ENCODE assay signal across 8 cellular contexts in the genomic region with DNA sequence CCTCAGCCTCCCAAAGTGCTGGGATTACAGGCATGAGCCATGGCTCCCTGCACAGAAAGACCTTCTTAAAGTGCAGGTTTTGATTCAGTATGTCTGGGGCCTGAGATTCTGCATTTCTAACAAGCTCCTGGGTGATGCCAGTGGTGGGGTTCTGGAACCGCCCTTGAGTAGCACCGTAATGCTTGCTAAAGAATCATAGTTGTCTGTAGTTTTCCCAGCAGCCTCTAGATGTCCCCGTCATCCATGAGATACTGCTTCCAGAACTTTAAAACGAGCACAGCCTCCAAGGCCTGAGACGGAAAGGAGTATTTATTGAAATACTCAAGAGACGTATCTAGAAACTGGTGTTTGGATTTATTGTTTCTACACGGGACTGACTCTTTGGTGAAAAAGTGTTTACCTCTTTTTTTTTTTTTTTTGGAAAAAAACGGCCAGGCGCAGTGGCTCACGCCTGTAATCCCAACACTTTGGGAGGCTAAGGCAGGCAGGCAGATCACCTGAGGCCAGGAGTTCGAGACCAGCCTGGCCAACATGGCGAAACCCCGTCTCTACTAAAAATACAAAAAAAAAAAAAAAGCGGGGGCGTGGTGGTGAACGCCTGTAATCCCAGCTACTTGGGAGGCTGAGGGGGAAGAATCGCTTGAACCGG. TPM values are rescaled to one million over a fixed set of nuclear protein-coding genes. Genes with fewer than 3 reads are reported as not detected.
DNase-seq lines count a peak whose midpoint lies in the region; ATAC-seq and TF ChIP-seq lines count a peak whose summit lies in the region.

No MANE protein-coding gene starts in this region.

- ATAC-seq in activated CD8-positive, alpha-beta T cell treated with anti-CD3 and anti-CD28 coated beads for 36 hours: peak; percentile 42
- no peak for ATAC-seq in natural killer cell treated with Interleukin-12 subunit alpha and Interleukin-12 subunit beta and Interleukin-15 and Interleukin-18, amount 100 ng/mL, for 72 hours
- ATAC-seq in upper lobe of right lung: peak; percentile 53
- ATAC-seq in HG03159 (IDR thresholded peaks at IDR 0.05; ENCODE audit: unreplicated experiment): no peak

- no peaks in the 10 kb centered on the region for H3K27me3 Mint-ChIP-seq in activated CD8-positive, alpha-beta T cell treated with anti-CD3 and anti-CD28 coated beads for 36 hours
- H3K27me3 Mint-ChIP-seq in natural killer cell treated with Interleukin-12 subunit alpha and Interleukin-12 subunit beta and Interleukin-15 and Interleukin-18, amount 100 ng/mL, for 72 hours: no peaks in the 10 kb centered on the region

- H3K9me3 ChIP-seq in esophagus muscularis mucosa: no peaks in the 10 kb centered on the region
- no peaks in the 10 kb centered on the region for H3K9me3 ChIP-seq in upper lobe of right lung

- H3K4me3 ChIP-seq in esophagus muscularis mucosa: no peak overlapping the region
- H3K4me3 ChIP-seq in upper lobe of right lung: no peak overlapping the region

- CTCF ChIA-PET in activated CD8-positive, alpha-beta T cell treated with anti-CD3 and anti-CD28 coated beads for 36 hours (lab: Charles Lee): interaction anchor here (0.7 to 8.0 kb wide), 20 partner anchors 9 to 627 kb away, joined by 3 to 70 read pairs (median 3); partner anchors contain the start of genes AXDND1 and SOAT1

- H3K27ac Mint-ChIP-seq in activated CD8-positive, alpha-beta T cell treated with anti-CD3 and anti-CD28 coated beads for 36 hours: no peak overlapping the region
- no peak overlapping the region for H3K27ac Mint-ChIP-seq in natural killer cell treated with Interleukin-12 subunit alpha and Interleukin-12 subunit beta and Interleukin-15 and Interleukin-18, amount 100 ng/mL, for 72 hours

- H3K4me1 Mint-ChIP-seq in activated CD8-positive, alpha-beta T cell treated with anti-CD3 and anti-CD28 coated beads for 36 hours (ENCODE audit: low read depth): peaks cover 21% of the 10 kb centered on the region
- peaks cover 17 to 21% of the 10 kb centered on the region in 2 donors for H3K4me1 Mint-ChIP-seq in natural killer cell treated with Interleukin-12 subunit alpha and Interleukin-12 subunit beta and Interleukin-15 and Interleukin-18, amount 100 ng/mL, for 72 hours (ENCODE audit: low read depth in 2 of 2)

- no peaks in the 10 kb centered on the region for H3K9me3 Mint-ChIP-seq in activated CD8-positive, alpha-beta T cell treated with anti-CD3 and anti-CD28 coated beads for 36 hours
- no peaks in the 10 kb centered on the region for H3K9me3 Mint-ChIP-seq in natural killer cell treated with Interleukin-12 subunit alpha and Interleukin-12 subunit beta and Interleukin-15 and Interleukin-18, amount 100 ng/mL, for 72 hours

- peaks cover 0 to 7% (median 2%) of the 10 kb centered on the region in 4 donors for H3K36me3 ChIP-seq in esophagus muscularis mucosa
- H3K36me3 ChIP-seq in upper lobe of right lung: peaks cover 2% of the 10 kb centered on the region

- POLR2A ChIA-PET in activated CD8-positive, alpha-beta T cell treated with anti-CD3 and anti-CD28 coated beads for 36 hours (lab: Charles Lee): interaction anchor here (0.7 kb wide), 1 partner anchor 292 kb away, joined by 3 read pairs; no protein-coding TSS in a partner anchor

- TF ChIP-seq CTCF in activated CD8-positive, alpha-beta T cell treated with anti-CD3 and anti-CD28 coated beads for 36 hours (IDR thresholded peaks at IDR 0.05): peak; percentile 64
- peak; percentile 66 to 78 (median 70) for TF ChIP-seq CTCF in esophagus muscularis mucosa (IDR thresholded peaks at IDR 0.05)
- peak; percentile 70 for TF ChIP-seq CTCF in upper lobe of right lung (IDR thresholded peaks at IDR 0.05)

- H3K4me3 Mint-ChIP-seq in activated CD8-positive, alpha-beta T cell treated with anti-CD3 and anti-CD28 coated beads for 36 hours: no peak overlapping the region
- no peak overlapping the region for H3K4me3 Mint-ChIP-seq in natural killer cell treated with Interleukin-12 subunit alpha and Interleukin-12 subunit beta and Interleukin-15 and Interleukin-18, amount 100 ng/mL, for 72 hours

- H3K4me1 ChIP-seq in esophagus muscularis mucosa: peaks cover 15 to 27% (median 23%) of the 10 kb centered on the region in 4 donors
- H3K4me1 ChIP-seq in upper lobe of right lung: peaks cover 14% of the 10 kb centered on the region

- H3K27ac ChIP-seq in esophagus muscularis mucosa (replicated peaks in 1 of 4) (no peak overlapping the region), upper lobe of right lung (no peak overlapping the region)

- DNase-seq in GF-D8 (lab: John Stamatoyannopoulos, UW) (peak; percentile 3), HUDEP-2 (lab: John Stamatoyannopoulos, UW; ENCODE audit: unreplicated experiment in 76 of 76) (peak in 50 of 76 experiments; percentile 6 to 77 (median 38)), NCI-H774 (lab: John Stamatoyannopoulos, UW) (peak; percentile 62), esophagus muscularis mucosa (ENCODE audit: extremely low spot score) (no peak), upper lobe of right lung (no peak)
- peak; percentile 71 for DNase-seq in activated CD8-positive, alpha-beta T cell treated with anti-CD3 and anti-CD28 coated beads for 36 hours
- DNase-seq in natural killer cell treated with Interleukin-12 subunit alpha and Interleukin-12 subunit beta and Interleukin-15 and Interleukin-18, amount 100 ng/mL, for 72 hours (ENCODE audit: low spot score): peak; percentile 66

- peaks cover 5% of the 10 kb centered on the region for H3K36me3 Mint-ChIP-seq in activated CD8-positive, alpha-beta T cell treated with anti-CD3 and anti-CD28 coated beads for 36 hours (ENCODE audit: low read depth)
- H3K36me3 Mint-ChIP-seq in natural killer cell treated with Interleukin-12 subunit alpha and Interleukin-12 subunit beta and Interleukin-15 and Interleukin-18, amount 100 ng/mL, for 72 hours: no peaks in the 10 kb centered on the region

- 51% methylated on average over 18 of the region's 18 CpGs for WGBS in esophagus muscularis mucosa

- intact Hi-C loops in activated CD8-positive, alpha-beta T cell treated with anti-CD3 and anti-CD28 coated beads for 36 hours (cut with micrococcal nuclease): loop anchor here (1.0 kb wide), 1 partner anchor 290 kb away; no protein-coding TSS in a partner anchor
- intact Hi-C loops in esophagus muscularis mucosa (cut with DNase I) (no loop called here), upper lobe of right lung (cut with DNase I) (loop anchor here (10.0 kb wide), 1 partner anchor 286 kb away; the partner anchor contains the start of gene AXDND1)

- H3K27me3 ChIP-seq in esophagus muscularis mucosa: no peaks in the 10 kb centered on the region
- H3K27me3 ChIP-seq in upper lobe of right lung: no peaks in the 10 kb centered on the region

- no peak for TF ChIP-seq POLR2A in esophagus muscularis mucosa (IDR thresholded peaks at IDR 0.05; ENCODE audit: low read depth)

- no peak for TF ChIP-seq EP300 in esophagus muscularis mucosa (IDR thresholded peaks at IDR 0.05)

RNA-seq across cellular contexts. Expression of gene TOR3A, which starts 2.6 kb away (rescaled TPM):
- 10 to 100 TPM; 28.8 to 30.3 TPM for total RNA-seq in activated CD8-positive, alpha-beta T cell treated with anti-CD3 and anti-CD28 coated beads for 36 hours
- total RNA-seq in esophagus muscularis mucosa (10 to 100 TPM; 38.6 to 55.8 (median 39.1) TPM), upper lobe of right lung (23.0 TPM)
- total RNA-seq in natural killer cell treated with Interleukin-12 subunit alpha and Interleukin-12 subunit beta and Interleukin-15 and Interleukin-18, amount 100 ng/mL, for 72 hours: 10 to 100 TPM; 36.4 to 63.1 TPM

RNA-seq across cellular contexts. Expression of gene FAM20B, which starts 53.5 kb away (rescaled TPM):
- total RNA-seq in activated CD8-positive, alpha-beta T cell treated with anti-CD3 and anti-CD28 coated beads for 36 hours: 10 to 100 TPM; 34.7 to 36.1 TPM
- 10 to 100 TPM; 63.8 to 83.5 (median 66.5) TPM for total RNA-seq in esophagus muscularis mucosa
- total RNA-seq in natural killer cell treated with Interleukin-12 subunit alpha and Interleukin-12 subunit beta and Interleukin-15 and Interleukin-18, amount 100 ng/mL, for 72 hours: 10 to 100 TPM; 39.7 to 41.1 TPM
- 44.0 TPM for total RNA-seq in upper lobe of right lung

Comparison
In these comparisons a context has a peak if more than half of its experiments do, and no peak if none do; other contexts are left out.
1. DNase-seq: peak in GF-D8 (single experiment), HUDEP-2 (50 of 76), NCI-H774 (single experiment), activated CD8-positive, alpha-beta T cell treated with anti-CD3 and anti-CD28 coated beads for 36 hours (single experiment) and natural killer cell treated with Interleukin-12 subunit alpha and Interleukin-12 subunit beta and Interleukin-15 and Interleukin-18, amount 100 ng/mL, for 72 hours (single experiment); none in esophagus muscularis mucosa (single experiment) and upper lobe of right lung (single experiment).
2. ATAC-seq: peak in activated CD8-positive, alpha-beta T cell treated with anti-CD3 and anti-CD28 coated beads for 36 hours (single experiment) and upper lobe of right lung (single experiment); none in natural killer cell treated with Interleukin-12 subunit alpha and Interleukin-12 subunit beta and Interleukin-15 and Interleukin-18, amount 100 ng/mL, for 72 hours (0 of 2) and HG03159 (single experiment).
3. Peak in every context shown above with its lines, with median percentiles within 50 percentile points of each other: CTCF ChIP-seq.